Comparison of ENCODE assay signal across 8 cellular contexts in genomic region chr1:228830954-228831481, GRCh38.
DNase-seq lines count a peak whose midpoint lies in the region; ATAC-seq and TF ChIP-seq lines count a peak whose summit lies in the region.

No MANE protein-coding gene starts in this region.

- peak; percentile 85 for DNase-seq in RWPE1 (ENCODE audit: low spot score)
- DNase-seq in mucosa of descending colon, result peak in 1 of 3 donors; percentile 30
- no peak for DNase-seq in NCI-H526 (lab: John Stamatoyannopoulos, UW)
- no peak for DNase-seq in HUDEP-2 (lab: John Stamatoyannopoulos, UW; ENCODE audit: unreplicated experiment in 76 of 76)
- DNase-seq in GM03348 (ENCODE audit: low spot score), result no peak

- TF ChIP-seq CTCF in RWPE1 (conservative IDR thresholded peaks at IDR 0.05; ENCODE audit: low read depth), result no peak
- no peak for TF ChIP-seq CTCF in mucosa of descending colon (IDR thresholded peaks at IDR 0.05)

- CTCF ChIA-PET in RWPE1 (lab: Yijun Ruan, JAX), result interaction anchor here (0.6 kb wide), 2 partner anchors 22 to 95 kb away, joined by 3 to 6 read pairs; no protein-coding TSS in a partner anchor

- intact Hi-C loops in mucosa of descending colon (cut with DNase I, micrococcal nuclease), result no loop called here

- peak overlapping the region; percentile 66 for H3K27ac ChIP-seq in RWPE1

- ATAC-seq in GM18858 (IDR thresholded peaks at IDR 0.05; ENCODE audit: unreplicated experiment) (peak; percentile 72), HG02610 (IDR thresholded peaks at IDR 0.05; ENCODE audit: unreplicated experiment) (peak; percentile 75), mucosa of descending colon (peak; percentile 88), GM19455 (IDR thresholded peaks at IDR 0.05; ENCODE audit: unreplicated experiment) (no peak)

- H3K9me3 ChIP-seq in mucosa of descending colon, result no peaks in the 10 kb centered on the region

- POLR2A ChIA-PET in RWPE1 (lab: Yijun Ruan, JAX; ENCODE audit: low non-redundant PET), result no interaction called here

- peaks cover 12% of the 10 kb centered on the region for H3K4me1 ChIP-seq in mucosa of descending colon (ENCODE audit: low read depth)

- no peaks in the 10 kb centered on the region for H3K36me3 ChIP-seq in mucosa of descending colon (ENCODE audit: low read depth)

- H3K4me3 ChIP-seq in mucosa of descending colon, result no peak overlapping the region
